Comparison of ENCODE assay signal across 8 cellular contexts in genomic region chr4:77052352-77052751, GRCh38. TPM values are rescaled to one million over a fixed set of nuclear protein-coding genes. Genes with fewer than 3 reads are reported as not detected.
DNase-seq lines count a peak whose midpoint lies in the region; ATAC-seq and TF ChIP-seq lines count a peak whose summit lies in the region.

No MANE protein-coding gene starts in this region.

- no peaks in the 10 kb centered on the region for H3K27me3 Mint-ChIP-seq in activated CD8-positive, alpha-beta T cell treated with anti-CD3 and anti-CD28 coated beads for 36 hours

- H3K36me3 ChIP-seq in psoas muscle (ENCODE audit: insufficient read depth in 1 of 2, low read depth in 1 of 2) = peaks cover 7 to 95% of the 10 kb centered on the region in 2 donors

- no peaks in the 10 kb centered on the region for H3K9me3 Mint-ChIP-seq in activated CD8-positive, alpha-beta T cell treated with anti-CD3 and anti-CD28 coated beads for 36 hours

- 67 to 77% (median 68%) methylated on average over 3 of the region's 3 CpGs for WGBS in psoas muscle, 3 donors

- peak; percentile 39 for ATAC-seq in activated CD8-positive, alpha-beta T cell treated with anti-CD3 and anti-CD28 coated beads for 36 hours
- peak in 3 of 4 donors; percentile 37 to 55 (median 48) for ATAC-seq in psoas muscle

- peak overlapping the region; percentile 76 for H3K27ac ChIP-seq in epithelial cell of prostate
- H3K27ac ChIP-seq in psoas muscle = no peak overlapping the region

- no peak overlapping the region for H3K4me3 Mint-ChIP-seq in activated CD8-positive, alpha-beta T cell treated with anti-CD3 and anti-CD28 coated beads for 36 hours

- peak; percentile 60 for TF ChIP-seq CTCF in activated CD8-positive, alpha-beta T cell treated with anti-CD3 and anti-CD28 coated beads for 36 hours (IDR thresholded peaks at IDR 0.05)
- TF ChIP-seq CTCF in psoas muscle (IDR thresholded peaks at IDR 0.05) = peak; percentile 39

- POLR2A ChIA-PET in activated CD8-positive, alpha-beta T cell treated with anti-CD3 and anti-CD28 coated beads for 36 hours (lab: Charles Lee) = no interaction called here

- peak overlapping the region; percentile 80 for H3K27ac Mint-ChIP-seq in activated CD8-positive, alpha-beta T cell treated with anti-CD3 and anti-CD28 coated beads for 36 hours

- peak; percentile 3 for DNase-seq in NCI-H1105 treated with DMSO at 0.1 percent for 48 hours (lab: John Stamatoyannopoulos, UW)
- DNase-seq in NCI-H1105 (lab: John Stamatoyannopoulos, UW) = no peak
- peak; percentile 17 for DNase-seq in NCI-H146 treated with DMSO at 0.1 percent for 48 hours (lab: John Stamatoyannopoulos, UW; ENCODE audit: unreplicated experiment)
- DNase-seq in activated CD8-positive, alpha-beta T cell treated with anti-CD3 and anti-CD28 coated beads for 36 hours = peak; percentile 73
- no peak for DNase-seq in epithelial cell of prostate (ENCODE audit: low read depth, low spot score)
- no peak for DNase-seq in psoas muscle
- no peak for DNase-seq in HuH-7 (ENCODE audit: low spot score)
- DNase-seq in GF-D8 (lab: John Stamatoyannopoulos, UW) = no peak

- no peak overlapping the region for H3K4me3 ChIP-seq in psoas muscle

- intact Hi-C loops in activated CD8-positive, alpha-beta T cell treated with anti-CD3 and anti-CD28 coated beads for 36 hours (cut with micrococcal nuclease) = loop anchor here (5.0 kb wide), 1 partner anchor 150 kb away; no protein-coding TSS in a partner anchor
- intact Hi-C loops in psoas muscle (cut with DNase I) = loop anchor here in 1 of 2 donors (5.0 kb wide), 1 partner anchor 150 kb away; no protein-coding TSS in a partner anchor

- H3K36me3 Mint-ChIP-seq in activated CD8-positive, alpha-beta T cell treated with anti-CD3 and anti-CD28 coated beads for 36 hours (ENCODE audit: low read depth) = peaks cover 60% of the 10 kb centered on the region

- H3K4me1 ChIP-seq in psoas muscle = peaks cover 9% of the 10 kb centered on the region

- H3K4me1 Mint-ChIP-seq in activated CD8-positive, alpha-beta T cell treated with anti-CD3 and anti-CD28 coated beads for 36 hours (ENCODE audit: low read depth) = peaks cover 11% of the 10 kb centered on the region

- no peaks in the 10 kb centered on the region for H3K9me3 ChIP-seq in psoas muscle

- no peaks in the 10 kb centered on the region for H3K27me3 ChIP-seq in psoas muscle (ENCODE audit: insufficient read depth in 3 of 3, low read length in 2 of 3)

- CTCF ChIA-PET in activated CD8-positive, alpha-beta T cell treated with anti-CD3 and anti-CD28 coated beads for 36 hours (lab: Charles Lee) = interaction anchor here (0.8 to 5.9 kb wide), 16 partner anchors 8 to 150 kb away, joined by 3 to 66 read pairs (median 4); no protein-coding TSS in a partner anchor

RNA-seq across cellular contexts. Expression of gene CCNI, which starts 23.4 kb away (rescaled TPM):
- total RNA-seq in activated CD8-positive, alpha-beta T cell treated with anti-CD3 and anti-CD28 coated beads for 36 hours = 100 to 1,000 TPM; 257 to 272 TPM
- total RNA-seq in psoas muscle = 100 to 1,000 TPM; 147 to 182 (median 159) TPM
- polyA plus RNA-seq in psoas muscle = 100 to 1,000 TPM in 1 of 3 donors, 10 to 100 TPM in 2; 82.1 to 122 (median 98.6) TPM

Comparison
In these comparisons a context has a peak if more than half of its experiments do, and no peak if none do; other contexts are left out.
1. DNase-seq: peak in NCI-H1105 treated with DMSO at 0.1 percent for 48 hours (single experiment), NCI-H146 treated with DMSO at 0.1 percent for 48 hours (single experiment) and activated CD8-positive, alpha-beta T cell treated with anti-CD3 and anti-CD28 coated beads for 36 hours (single experiment); none in NCI-H1105 (single experiment), epithelial cell of prostate (single experiment), psoas muscle (0 of 2), HuH-7 (single experiment) and GF-D8 (single experiment).